ENCODE assay signal across 8 cellular contexts in the genomic region with DNA sequence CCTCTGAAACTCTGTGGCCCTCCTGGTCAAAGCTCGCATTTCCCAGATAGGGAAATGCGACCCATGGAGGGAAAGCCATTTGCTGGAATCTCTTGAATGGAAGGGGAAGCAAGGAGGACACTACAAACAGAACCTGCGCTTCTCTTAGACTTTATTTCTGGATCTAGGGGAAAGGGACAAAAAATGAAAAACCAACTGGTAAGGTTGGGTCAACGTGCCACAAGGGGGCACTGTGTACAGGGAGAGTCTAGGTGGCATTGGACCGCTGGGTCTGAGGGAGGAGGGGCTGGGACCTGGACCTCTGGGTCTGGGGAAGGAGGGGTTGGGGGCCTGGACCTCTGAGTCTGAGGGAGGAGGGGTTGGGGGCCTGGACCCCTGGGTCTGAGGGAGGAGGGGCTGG. TPM values are rescaled to one million over a fixed set of nuclear protein-coding genes. Genes with fewer than 3 reads are reported as not detected.
DNase-seq lines count a peak whose midpoint lies in the region; ATAC-seq, FAIRE-seq and TF ChIP-seq lines count a peak whose summit lies in the region.

No MANE protein-coding gene starts in this region.

- H3K4me2 ChIP-seq in mesendoderm (ENCODE audit: low read length): no peak overlapping the region

- no peak overlapping the region for H2BK5ac ChIP-seq in mesendoderm (ENCODE audit: low read length)

- no peaks in the 10 kb centered on the region for H3K36me3 Mint-ChIP-seq in activated naive CD8-positive, alpha-beta T cell treated with anti-CD3 and anti-CD28 coated beads for 36 hours

- no peak overlapping the region for H3K4me3 ChIP-seq in mesendoderm (ENCODE audit: low read length)
- no peak overlapping the region for H3K4me3 ChIP-seq in MG63

- no peak for FAIRE-seq in HTR-8/SVneo (lab: Jason Lieb, UNC)

- H3K4me3 Mint-ChIP-seq in activated naive CD8-positive, alpha-beta T cell treated with anti-CD3 and anti-CD28 coated beads for 36 hours: no peak overlapping the region

- DNase-seq in GM10266 (ENCODE audit: extremely low spot score) (no peak), MV-4-11 (lab: John Stamatoyannopoulos, UW) (peak; percentile 19), mesendoderm (peak; percentile 71), HTR-8/SVneo (ENCODE audit: insufficient read length, low spot score) (no peak), MG63 (no peak)
- peak; percentile 33 for DNase-seq in activated naive CD8-positive, alpha-beta T cell treated with anti-CD3 and anti-CD28 coated beads for 36 hours

- H3K56ac ChIP-seq in mesendoderm (ENCODE audit: low read length): no peak overlapping the region

- no peak overlapping the region for H4K8ac ChIP-seq in mesendoderm (ENCODE audit: low read depth, low read length)

- no peak overlapping the region for H3K9ac ChIP-seq in mesendoderm (ENCODE audit: low read length)

- H2BK120ac ChIP-seq in mesendoderm (ENCODE audit: low read depth, low read length): no peak overlapping the region

- peaks cover 8% of the 10 kb centered on the region for H3K4me1 Mint-ChIP-seq in activated naive CD8-positive, alpha-beta T cell treated with anti-CD3 and anti-CD28 coated beads for 36 hours

- H3K4ac ChIP-seq in mesendoderm (ENCODE audit: low read depth, low read length): no peak overlapping the region

- no peak overlapping the region for H3K18ac ChIP-seq in mesendoderm (ENCODE audit: low read length)

- no peaks in the 10 kb centered on the region for H3K36me3 ChIP-seq in mesendoderm (ENCODE audit: control insufficient read depth, insufficient read depth, low read length)
- H3K36me3 ChIP-seq in MG63: no peaks in the 10 kb centered on the region

- no peak overlapping the region for H2BK15ac ChIP-seq in mesendoderm (replicated peaks; ENCODE audit: low read depth)

- H3K23ac ChIP-seq in mesendoderm (ENCODE audit: low read length): no peak overlapping the region

- TF ChIP-seq CTCF in GM10266 (IDR thresholded peaks at IDR 0.05; ENCODE audit: control insufficient read depth, insufficient read depth, low read depth, missing control alignments): peak; percentile 72

- no peaks in the 10 kb centered on the region for H3K79me2 ChIP-seq in mesendoderm (ENCODE audit: control insufficient read depth, insufficient read depth, low read length)

- no peaks in the 10 kb centered on the region for H3K9me3 ChIP-seq in MG63

- no peaks in the 10 kb centered on the region for H3K79me1 ChIP-seq in mesendoderm (ENCODE audit: low read length)

- H3K27ac ChIP-seq in mesendoderm (ENCODE audit: low read depth, low read length): no peak overlapping the region

- peaks cover 61% of the 10 kb centered on the region for H3K27me3 Mint-ChIP-seq in activated naive CD8-positive, alpha-beta T cell treated with anti-CD3 and anti-CD28 coated beads for 36 hours

- H3K27me3 ChIP-seq in mesendoderm (ENCODE audit: insufficient read depth, low read length, poor library complexity) (peaks cover 6% of the 10 kb centered on the region), MG63 (peaks cover 56% of the 10 kb centered on the region)

- no CpG with 5 or more reads among the region's 5 CpGs for WGBS in mesendoderm (ENCODE audit: extremely low coverage, insufficient coverage, low lambda C conversion rate)

- no peaks in the 10 kb centered on the region for H3K4me1 ChIP-seq in mesendoderm (ENCODE audit: control insufficient read depth, low read depth, low read length)

- no peak overlapping the region for H3K27ac Mint-ChIP-seq in activated naive CD8-positive, alpha-beta T cell treated with anti-CD3 and anti-CD28 coated beads for 36 hours

- no peaks in the 10 kb centered on the region for H3K9me3 Mint-ChIP-seq in activated naive CD8-positive, alpha-beta T cell treated with anti-CD3 and anti-CD28 coated beads for 36 hours

- ATAC-seq in GM19035 (IDR thresholded peaks at IDR 0.05; ENCODE audit: unreplicated experiment) (no peak), GM21529 (IDR thresholded peaks at IDR 0.05; ENCODE audit: unreplicated experiment) (no peak)

- no peak overlapping the region for H2AK5ac ChIP-seq in mesendoderm (ENCODE audit: low read length)

- no peak overlapping the region for H4K5ac ChIP-seq in mesendoderm (ENCODE audit: low read length)

RNA-seq across cellular contexts. Expression of a gene that starts 5.0 kb away (rescaled TPM):
- not detected for total RNA-seq in activated naive CD8-positive, alpha-beta T cell treated with anti-CD3 and anti-CD28 coated beads for 36 hours
- 0.03 TPM for polyA plus RNA-seq in mesendoderm (2013, experiment 1 of 2)
- polyA plus RNA-seq in mesendoderm (2013, experiment 2 of 2): not detected
- total RNA-seq in MG63 (2014; rRNA removed; shearing (Covaris generic); ENCODE audit: low replicate concordance): not detected in 2 replicates

RNA-seq across cellular contexts. Expression of a gene that starts 33.0 kb away (rescaled TPM):
- under 1 TPM; 0.38 to 0.45 TPM for total RNA-seq in activated naive CD8-positive, alpha-beta T cell treated with anti-CD3 and anti-CD28 coated beads for 36 hours
- polyA plus RNA-seq in mesendoderm (2013, experiment 1 of 2): not detected
- polyA plus RNA-seq in mesendoderm (2013, experiment 2 of 2): not detected
- total RNA-seq in MG63 (2014; rRNA removed; shearing (Covaris generic); ENCODE audit: low replicate concordance): not detected in 2 replicates

RNA-seq across cellular contexts. Expression of a gene that starts 46.6 kb away (rescaled TPM):
- not detected for total RNA-seq in activated naive CD8-positive, alpha-beta T cell treated with anti-CD3 and anti-CD28 coated beads for 36 hours
- polyA plus RNA-seq in mesendoderm (2013, experiment 1 of 2): 0.70 TPM
- polyA plus RNA-seq in mesendoderm (2013, experiment 2 of 2): 0.59 TPM
- 278 and 454 TPM in 2 replicates for total RNA-seq in MG63 (2014; rRNA removed; shearing (Covaris generic); ENCODE audit: low replicate concordance)

RNA-seq across cellular contexts. Expression of a gene that starts 51.5 kb away (rescaled TPM):
- not detected for total RNA-seq in activated naive CD8-positive, alpha-beta T cell treated with anti-CD3 and anti-CD28 coated beads for 36 hours
- polyA plus RNA-seq in mesendoderm (2013, experiment 1 of 2): not detected
- not detected for polyA plus RNA-seq in mesendoderm (2013, experiment 2 of 2)
- not detected in 2 replicates for total RNA-seq in MG63 (2014; rRNA removed; shearing (Covaris generic); ENCODE audit: low replicate concordance)

Comparison
In these comparisons a context has a peak if more than half of its experiments do, and no peak if none do; other contexts are left out.
1. DNase-seq: peak in MV-4-11 (single experiment), activated naive CD8-positive, alpha-beta T cell treated with anti-CD3 and anti-CD28 coated beads for 36 hours (single experiment) and mesendoderm (single experiment); none in GM10266 (single experiment), HTR-8/SVneo (single experiment) and MG63 (single experiment).
2. RNA of a gene that starts 46.6 kb away (total RNA-seq): 278 to 454 TPM in MG63; not detected in activated naive CD8-positive, alpha-beta T cell treated with anti-CD3 and anti-CD28 coated beads for 36 hours; every median in the first group is over 100 times any median in the second.